In the genomic region with DNA sequence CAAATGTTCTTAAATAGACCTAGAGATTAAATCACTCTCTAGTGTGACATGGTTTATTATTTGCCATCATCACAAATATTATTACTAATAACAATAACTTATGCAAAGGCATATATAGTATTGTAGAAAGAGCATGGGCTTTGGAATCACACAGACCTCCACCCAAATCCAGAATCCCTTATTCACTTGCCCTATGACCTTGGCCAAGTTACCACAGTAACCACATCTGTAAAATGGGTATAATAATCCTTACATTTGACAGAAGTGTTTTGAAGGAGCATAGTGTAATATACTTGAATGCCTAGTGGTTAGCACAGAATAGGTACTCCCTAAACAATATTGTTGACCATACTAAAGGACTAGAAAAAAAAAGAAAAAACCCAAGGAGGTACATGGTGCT, we compare ENCODE assay signal across 36 cellular contexts.
"Had no signal": no experiment of that assay in that cellular context is flagged by ENCODE, and none has a peak within 500 bp of the region (broad histone marks: within the 10 kb centered on the region; RNA-seq: fewer than 3 reads in every experiment).

No MANE protein-coding gene starts in this region.

- H3K9me3 ChIP-seq: MG63 had no signal

- H3K27me3 ChIP-seq: MG63 had no signal

- DNase-seq: Karpas-422, Kasumi-1, MG63, MM.1S, MV-4-11, NCI-H1048, NCI-H1092, NCI-H1092 treated with DMSO at 0.1 percent for 48 hours, NCI-H1105, NCI-H1105 treated with DMSO at 0.1 percent for 48 hours, NCI-H1417, NCI-H1417 treated with DMSO at 0.1 percent for 48 hours, NCI-H1436, NCI-H1436 treated with DMSO at 0.1 percent for 48 hours, NCI-H146, NCI-H1694, NCI-H1694 treated with DMSO at 0.1 percent for 48 hours, NCI-H187, NCI-H187 treated with DMSO at 0.1 percent for 48 hours, NCI-H1930, NCI-H2029, NCI-H2029 treated with DMSO at 0.1 percent for 48 hours, NCI-H2081, NCI-H2081 treated with DMSO at 0.1 percent for 48 hours, NCI-H2107, NCI-H2171, NCI-H2171 treated with DMSO at 0.1 percent for 48 hours, NCI-H2227 treated with DMSO at 0.1 percent for 48 hours, NCI-H226, NCI-H345, NCI-H446, NCI-H446 treated with DMSO at 0.1 percent for 48 hours, NCI-H510A, NCI-H510A treated with DMSO at 0.1 percent for 48 hours, NCI-H524, NCI-H524 treated with DMSO at 0.1 percent for 48 hours had no signal

- H3K4me3 ChIP-seq: MG63 had no signal
